9 cellular contexts compared by ENCODE assay signal in genomic region chr11:32420937-32421532, GRCh38. TPM values are rescaled to one million over a fixed set of nuclear protein-coding genes. Genes with fewer than 3 reads are reported as not detected.
DNase-seq lines count a peak whose midpoint lies in the region; ATAC-seq and TF ChIP-seq lines count a peak whose summit lies in the region.
"Had no signal": no experiment of that assay in that cellular context is flagged by ENCODE, and none has a peak within 500 bp of the region (broad histone marks: within the 10 kb centered on the region; RNA-seq: fewer than 3 reads in every experiment).

No MANE protein-coding gene starts in this region.

- in situ Hi-C loops in GM13977 (cut with MboI; ENCODE audit: low pct_unique_long_range_greater_than_20kb, low sequenced_read_pairs, unreplicated experiment), result no loop called here

- DNase-seq in GM13977 (ENCODE audit: low spot score) (peak; percentile 59), HL-60 (ENCODE audit: low read depth in 1 of 2, low spot score in 1 of 2) (peak; percentile 55 to 84), GM10248 (ENCODE audit: extremely low spot score) (no peak), hippocampal formation (lab: John Stamatoyannopoulos, UW) (no peak), aorta (no peak)
- peak; percentile 57 for DNase-seq in activated CD8-positive, alpha-beta T cell treated with anti-CD3 and anti-CD28 coated beads for 36 hours

- H3K27me3 Mint-ChIP-seq in activated CD8-positive, alpha-beta T cell treated with anti-CD3 and anti-CD28 coated beads for 36 hours, result peaks cover 28% of the 10 kb centered on the region

- H3K36me3 ChIP-seq in gastroesophageal sphincter, result no peaks in the 10 kb centered on the region
- H3K36me3 ChIP-seq in aorta (ENCODE audit: control insufficient read depth in 1 of 2, insufficient read depth in 2 of 2, low read length in 1 of 2), result no peaks in the 10 kb centered on the region

- ATAC-seq in GM21515 (IDR thresholded peaks at IDR 0.05; ENCODE audit: unreplicated experiment) (peak; percentile 72), gastroesophageal sphincter (no peak), aorta (ENCODE audit: low FRiP score) (no peak)
- peak; percentile 84 for ATAC-seq in activated CD8-positive, alpha-beta T cell treated with anti-CD3 and anti-CD28 coated beads for 36 hours

- H3K4me1 ChIP-seq in gastroesophageal sphincter (no peaks in the 10 kb centered on the region), aorta (ENCODE audit: control insufficient read depth in 1 of 2, insufficient read depth in 2 of 2, low read length in 2 of 2) (no peaks in the 10 kb centered on the region)

- H3K27me3 ChIP-seq in HL-60 (ENCODE audit: insufficient read depth, poor library complexity, severe bottlenecking) (no peaks in the 10 kb centered on the region), gastroesophageal sphincter (peaks cover 61% of the 10 kb centered on the region), aorta (ENCODE audit: control insufficient read depth in 1 of 2, insufficient read depth in 2 of 2, low read length in 1 of 2) (no peaks in the 10 kb centered on the region)

- H3K27ac ChIP-seq in HL-60 (replicated peaks) (peak overlapping the region; percentile 89), gastroesophageal sphincter (no peak overlapping the region), aorta (ENCODE audit: low read depth in 1 of 2, low read length in 2 of 2) (no peak overlapping the region)

- POLR2A ChIA-PET in activated CD8-positive, alpha-beta T cell treated with anti-CD3 and anti-CD28 coated beads for 36 hours (lab: Charles Lee), result interaction anchor here (0.6 to 1.1 kb wide), 2 partner anchors 17 to 73 kb away, joined by 3 read pairs; no protein-coding TSS in a partner anchor
- POLR2A ChIA-PET in GM10248 (lab: Yijun Ruan, JAX), result no interaction called here

- no peak for TF ChIP-seq POLR2A in gastroesophageal sphincter (IDR thresholded peaks at IDR 0.05)

- H3K9me3 Mint-ChIP-seq in activated CD8-positive, alpha-beta T cell treated with anti-CD3 and anti-CD28 coated beads for 36 hours, result no peaks in the 10 kb centered on the region
- H3K9me3 Mint-ChIP-seq: IgD-negative memory B cell had no signal

- H3K36me3 Mint-ChIP-seq in activated CD8-positive, alpha-beta T cell treated with anti-CD3 and anti-CD28 coated beads for 36 hours (ENCODE audit: low read depth), result no peaks in the 10 kb centered on the region
- H3K36me3 Mint-ChIP-seq: IgD-negative memory B cell had no signal

- no peak overlapping the region for H3K4me3 Mint-ChIP-seq in activated CD8-positive, alpha-beta T cell treated with anti-CD3 and anti-CD28 coated beads for 36 hours
- H3K4me3 Mint-ChIP-seq: IgD-negative memory B cell had no signal

- TF ChIP-seq CTCF in GM13977 (IDR thresholded peaks at IDR 0.05; ENCODE audit: extremely low read depth, insufficient read depth, missing control alignments) (no peak), HL-60 (IDR thresholded peaks at IDR 0.05; ENCODE audit: insufficient read depth, low read length) (no peak), GM10248 (IDR thresholded peaks at IDR 0.05; ENCODE audit: control extremely low read depth, extremely low read depth, low read depth, missing control alignments) (no peak), gastroesophageal sphincter (IDR thresholded peaks at IDR 0.05) (no peak)
- no peak for TF ChIP-seq CTCF in activated CD8-positive, alpha-beta T cell treated with anti-CD3 and anti-CD28 coated beads for 36 hours (IDR thresholded peaks at IDR 0.05)

- TF ChIP-seq EP300 in gastroesophageal sphincter (IDR thresholded peaks at IDR 0.05), result no peak

- H3K9me3 ChIP-seq in gastroesophageal sphincter, result no peaks in the 10 kb centered on the region
- H3K9me3 ChIP-seq in aorta (ENCODE audit: control insufficient read depth, low read length), result no peaks in the 10 kb centered on the region

- H3K4me3 ChIP-seq in HL-60 (replicated peaks; ENCODE audit: insufficient read depth, low read length), result no peak overlapping the region
- no peak overlapping the region for H3K4me3 ChIP-seq in gastroesophageal sphincter
- H3K4me3 ChIP-seq in aorta (ENCODE audit: low read length in 2 of 2), result no peak overlapping the region

- peaks cover 10% of the 10 kb centered on the region for H3K4me1 Mint-ChIP-seq in activated CD8-positive, alpha-beta T cell treated with anti-CD3 and anti-CD28 coated beads for 36 hours (ENCODE audit: low read depth)

- CTCF ChIA-PET in activated CD8-positive, alpha-beta T cell treated with anti-CD3 and anti-CD28 coated beads for 36 hours (lab: Charles Lee), result interaction anchor here (1.1 to 1.4 kb wide), 3 partner anchors 9 to 98 kb away, joined by 3 to 4 read pairs (median 3); no protein-coding TSS in a partner anchor
- CTCF ChIA-PET in GM10248 (lab: Yijun Ruan, JAX), result interaction anchor here (0.9 to 2.4 kb wide), 6 partner anchors 10 to 481 kb away, joined by 3 to 12 read pairs (median 3); no protein-coding TSS in a partner anchor

- H3K27ac Mint-ChIP-seq in activated CD8-positive, alpha-beta T cell treated with anti-CD3 and anti-CD28 coated beads for 36 hours, result no peak overlapping the region
- H3K27ac Mint-ChIP-seq: IgD-negative memory B cell had no signal

- WGBS in gastroesophageal sphincter (ENCODE audit: low coverage in 1 of 2), 2 donors, result 48 to 77% methylated on average over 4 to 8 of the region's 9 CpGs
- WGBS in aorta, 2 donors, result 53 to 54% methylated on average over 9 of the region's 9 CpGs

- intact Hi-C loops in activated CD8-positive, alpha-beta T cell treated with anti-CD3 and anti-CD28 coated beads for 36 hours (cut with micrococcal nuclease), result loop anchor here (10.0 kb wide), 1 partner anchor 96 kb away; no protein-coding TSS in a partner anchor
- intact Hi-C loops in aorta (cut with DNase I), result no loop called here

RNA-seq across cellular contexts. Expression of gene WT1, which starts 14.3 kb away (rescaled TPM):
- not detected for total RNA-seq in activated CD8-positive, alpha-beta T cell treated with anti-CD3 and anti-CD28 coated beads for 36 hours
- 1 to 10 TPM in 2 of 4 donors, under 1 TPM in 1, not detected in 1; 0.52 to 2.7 (median 1.6) TPM for total RNA-seq in gastroesophageal sphincter
- under 1 TPM in 1 of 2 donors, not detected in 1; 0.87 TPM for total RNA-seq in aorta
- polyA plus RNA-seq in aorta, result under 1 TPM in 1 of 2 donors, not detected in 1; 0.15 TPM
- polyA plus RNA-seq: IgD-negative memory B cell had no signal

Comparison
In these comparisons a context has a peak if more than half of its experiments do, and no peak if none do; other contexts are left out.
1. DNase-seq: peak in GM13977 (single experiment), HL-60 (2 of 2) and activated CD8-positive, alpha-beta T cell treated with anti-CD3 and anti-CD28 coated beads for 36 hours (single experiment); none in GM10248 (single experiment), hippocampal formation (0 of 2) and aorta (0 of 2).
2. ATAC-seq: peak in GM21515 (single experiment) and activated CD8-positive, alpha-beta T cell treated with anti-CD3 and anti-CD28 coated beads for 36 hours (single experiment); none in gastroesophageal sphincter (single experiment) and aorta (single experiment).